ENCODE assay signal across 8 cellular contexts in genomic region chr11:61871158-61871597, GRCh38. TPM values are rescaled to one million over a fixed set of nuclear protein-coding genes. Genes with fewer than 3 reads are reported as not detected.
DNase-seq lines count a peak whose midpoint lies in the region; ATAC-seq and TF ChIP-seq lines count a peak whose summit lies in the region.

No MANE protein-coding gene starts in this region.

- H3K79me2 ChIP-seq in ACC112 (ENCODE audit: control insufficient read depth, insufficient read depth, low read length, unreplicated experiment), result no peaks in the 10 kb centered on the region

- H2BK120ac ChIP-seq in mesenchymal stem cell (ENCODE audit: low read depth, low read length), result peak overlapping the region; percentile 27

- H3K18ac ChIP-seq in mesenchymal stem cell (ENCODE audit: low read depth in 1 of 2, low read length in 2 of 2), result peak overlapping the region; percentile 16 to 57

- H3K9me3 Mint-ChIP-seq in activated CD8-positive, alpha-beta T cell treated with anti-CD3 and anti-CD28 coated beads for 36 hours, result no peaks in the 10 kb centered on the region

- no peak overlapping the region for H3K4me3 ChIP-seq in ACC112 (ENCODE audit: low read depth, low read length)
- H3K4me3 ChIP-seq in endocrine pancreas (ENCODE audit: control insufficient read depth, insufficient read depth, low read length), result no peak overlapping the region
- H3K4me3 ChIP-seq in mesenchymal stem cell (ENCODE audit: insufficient read depth in 1 of 2, low read depth in 1 of 2, low read length in 2 of 2), result peak overlapping the region in 1 of 2 experiments; percentile 62

- peak overlapping the region; percentile 59 for H4K8ac ChIP-seq in mesenchymal stem cell (ENCODE audit: low read length)

- no peak overlapping the region for H4K91ac ChIP-seq in mesenchymal stem cell (ENCODE audit: low read length)

- no peak overlapping the region for H3K27ac Mint-ChIP-seq in activated CD8-positive, alpha-beta T cell treated with anti-CD3 and anti-CD28 coated beads for 36 hours

- no peak overlapping the region for H3K23ac ChIP-seq in mesenchymal stem cell (ENCODE audit: low read length in 2 of 2)

- no peak overlapping the region for H2AK5ac ChIP-seq in mesenchymal stem cell (ENCODE audit: low read length, severe bottlenecking)

- H3K79me1 ChIP-seq in mesenchymal stem cell (replicated peaks; ENCODE audit: low read length, poor library complexity, severe bottlenecking), result no peaks in the 10 kb centered on the region

- no peaks in the 10 kb centered on the region for H3K27me3 ChIP-seq in ACC112 (ENCODE audit: insufficient read depth, low read length)
- H3K27me3 ChIP-seq in endocrine pancreas (ENCODE audit: control insufficient read depth, insufficient read depth, low read length), result no peaks in the 10 kb centered on the region
- no peaks in the 10 kb centered on the region for H3K27me3 ChIP-seq in mesenchymal stem cell (ENCODE audit: control insufficient read depth in 1 of 2, insufficient read depth in 1 of 2, low read length in 2 of 2)

- ATAC-seq in GM18907 (IDR thresholded peaks at IDR 0.05; ENCODE audit: unreplicated experiment) (peak; percentile 83), HG03571 (IDR thresholded peaks at IDR 0.05; ENCODE audit: unreplicated experiment) (peak; percentile 60)
- peak; percentile 97 for ATAC-seq in activated CD8-positive, alpha-beta T cell treated with anti-CD3 and anti-CD28 coated beads for 36 hours

- H3K4me1 ChIP-seq in ACC112 (ENCODE audit: control insufficient read depth, insufficient read depth, low read length, unreplicated experiment) (peaks cover 19% of the 10 kb centered on the region), endocrine pancreas (ENCODE audit: control insufficient read depth, insufficient read depth, low read length) (no peaks in the 10 kb centered on the region), mesenchymal stem cell (ENCODE audit: control insufficient read depth, insufficient read depth, low read depth, low read length) (peaks cover 9% of the 10 kb centered on the region)

- H3K9me3 ChIP-seq in endocrine pancreas (ENCODE audit: control insufficient read depth, low read length) (no peaks in the 10 kb centered on the region), mesenchymal stem cell (ENCODE audit: control insufficient read depth, low read length) (no peaks in the 10 kb centered on the region)

- CTCF ChIA-PET in activated CD8-positive, alpha-beta T cell treated with anti-CD3 and anti-CD28 coated beads for 36 hours (lab: Charles Lee), result interaction anchor here (0.7 to 4.6 kb wide), 20 partner anchors 9 to 342 kb away, joined by 3 to 51 read pairs (median 4); partner anchors contain the start of genes BEST1 and FADS3

- no peak overlapping the region for H3K14ac ChIP-seq in mesenchymal stem cell (ENCODE audit: low read length in 2 of 2)

- DNase-seq in NCI-H82 treated with DMSO at 0.1 percent for 48 hours (lab: John Stamatoyannopoulos, UW; ENCODE audit: unreplicated experiment) (peak; percentile 58), mesenchymal stem cell (peak; percentile 83)
- peak; percentile 80 for DNase-seq in activated CD8-positive, alpha-beta T cell treated with anti-CD3 and anti-CD28 coated beads for 36 hours
- peak; percentile 33 for DNase-seq in stimulated activated CD8-positive, alpha-beta memory T cell treated with anti-CD3 and anti-CD28 coated beads, Interleukin-15, amount 100 ng/mL, for 24 hours (ENCODE audit: low read depth)

- peak overlapping the region; percentile 9 to 13 for H3K4ac ChIP-seq in mesenchymal stem cell (ENCODE audit: low read depth in 1 of 2, low read length in 2 of 2)

- intact Hi-C loops in activated CD8-positive, alpha-beta T cell treated with anti-CD3 and anti-CD28 coated beads for 36 hours (cut with micrococcal nuclease), result no loop called here

- H3K4me2 ChIP-seq in mesenchymal stem cell (ENCODE audit: low read length, poor library complexity, severe bottlenecking), result peak overlapping the region; percentile 13

- H2AFZ ChIP-seq in ACC112 (ENCODE audit: low read length, unreplicated experiment) (peak overlapping the region; percentile 13), mesenchymal stem cell (ENCODE audit: low read depth, low read length) (peak overlapping the region; percentile 33)

- H3K27ac ChIP-seq in ACC112 (ENCODE audit: low read depth, low read length), result peak overlapping the region; percentile 40; the same call in 1 of the 2 replicates
- H3K27ac ChIP-seq in mesenchymal stem cell (ENCODE audit: low read length, poor library complexity, severe bottlenecking), result no peak overlapping the region

- 2% methylated on average over 24 of the region's 24 CpGs for WGBS in mesenchymal stem cell

- no peaks in the 10 kb centered on the region for H3K27me3 Mint-ChIP-seq in activated CD8-positive, alpha-beta T cell treated with anti-CD3 and anti-CD28 coated beads for 36 hours

- H2BK15ac ChIP-seq in mesenchymal stem cell (ENCODE audit: low read depth, poor library complexity, severe bottlenecking), result no peak overlapping the region

- no peak overlapping the region for H2BK12ac ChIP-seq in mesenchymal stem cell (ENCODE audit: low read length in 2 of 2)

- peaks cover 2% of the 10 kb centered on the region for H3K4me1 Mint-ChIP-seq in activated CD8-positive, alpha-beta T cell treated with anti-CD3 and anti-CD28 coated beads for 36 hours (ENCODE audit: low read depth)

- H2BK5ac ChIP-seq in mesenchymal stem cell (ENCODE audit: low read depth, low read length, poor library complexity, severe bottlenecking), result no peak overlapping the region

- H3K36me3 Mint-ChIP-seq in activated CD8-positive, alpha-beta T cell treated with anti-CD3 and anti-CD28 coated beads for 36 hours (ENCODE audit: low read depth), result no peaks in the 10 kb centered on the region

- H3K4me3 Mint-ChIP-seq in activated CD8-positive, alpha-beta T cell treated with anti-CD3 and anti-CD28 coated beads for 36 hours, result peak overlapping the region; percentile 48

- TF ChIP-seq CTCF in activated CD8-positive, alpha-beta T cell treated with anti-CD3 and anti-CD28 coated beads for 36 hours (IDR thresholded peaks at IDR 0.05), result peak; percentile 95

- peak overlapping the region; percentile 40 for H3K9ac ChIP-seq in endocrine pancreas (ENCODE audit: control insufficient read depth, insufficient read depth, low read length)
- H3K9ac ChIP-seq in mesenchymal stem cell (ENCODE audit: low read length), result peak overlapping the region; percentile 71

- POLR2A ChIA-PET in activated CD8-positive, alpha-beta T cell treated with anti-CD3 and anti-CD28 coated beads for 36 hours (lab: Charles Lee), result interaction anchor here (0.8 to 1.5 kb wide), 4 partner anchors 20 to 261 kb away, joined by 3 to 5 read pairs (median 4); partner anchors contain the start of gene FADS3

- H3K36me3 ChIP-seq in ACC112 (ENCODE audit: insufficient read depth, low read length), result no peaks in the 10 kb centered on the region
- H3K36me3 ChIP-seq in endocrine pancreas (ENCODE audit: control insufficient read depth, insufficient read depth, low read length), result no peaks in the 10 kb centered on the region
- peaks cover 9 to 21% of the 10 kb centered on the region in 2 experiments for H3K36me3 ChIP-seq in mesenchymal stem cell (ENCODE audit: control insufficient read depth in 1 of 2, insufficient read depth in 2 of 2, low read depth in 1 of 2, low read length in 2 of 2)

RNA-seq across cellular contexts. Expression of gene FADS3, which starts 20.2 kb away (rescaled TPM):
- total RNA-seq in activated CD8-positive, alpha-beta T cell treated with anti-CD3 and anti-CD28 coated beads for 36 hours, result 10 to 100 TPM; 10.3 to 13.9 TPM
- polyA plus RNA-seq in mesenchymal stem cell (2013, experiment 1 of 2), result 65.4 TPM
- 66.5 TPM for polyA plus RNA-seq in mesenchymal stem cell (2013, experiment 2 of 2)

RNA-seq across cellular contexts. Expression of gene FADS2, which starts 43.1 kb away (rescaled TPM):
- 100 to 1,000 TPM; 131 to 134 TPM for total RNA-seq in activated CD8-positive, alpha-beta T cell treated with anti-CD3 and anti-CD28 coated beads for 36 hours
- polyA plus RNA-seq in mesenchymal stem cell (2013, experiment 1 of 2), result 1,185 TPM
- 1,187 TPM for polyA plus RNA-seq in mesenchymal stem cell (2013, experiment 2 of 2)

RNA-seq across cellular contexts. Expression of gene RAB3IL1, which starts 46.2 kb away (rescaled TPM):
- total RNA-seq in activated CD8-positive, alpha-beta T cell treated with anti-CD3 and anti-CD28 coated beads for 36 hours, result not detected
- polyA plus RNA-seq in mesenchymal stem cell (2013, experiment 1 of 2), result 10.9 TPM
- polyA plus RNA-seq in mesenchymal stem cell (2013, experiment 2 of 2), result 10.4 TPM

RNA-seq across cellular contexts. Expression of gene FADS1, which starts 54.4 kb away (rescaled TPM):
- 10 to 100 TPM; 33.9 to 34.4 TPM for total RNA-seq in activated CD8-positive, alpha-beta T cell treated with anti-CD3 and anti-CD28 coated beads for 36 hours
- polyA plus RNA-seq in mesenchymal stem cell (2013, experiment 1 of 2), result 262 TPM
- polyA plus RNA-seq in mesenchymal stem cell (2013, experiment 2 of 2), result 260 TPM

Comparison
In these comparisons a context has a peak if more than half of its experiments do, and no peak if none do; other contexts are left out.
1. DNase-seq: peak in every context shown above with its lines; median percentile 83 in mesenchymal stem cell; 80 in activated CD8-positive, alpha-beta T cell treated with anti-CD3 and anti-CD28 coated beads for 36 hours; 58 in NCI-H82 treated with DMSO at 0.1 percent for 48 hours; 33 in stimulated activated CD8-positive, alpha-beta memory T cell treated with anti-CD3 and anti-CD28 coated beads, Interleukin-15, amount 100 ng/mL, for 24 hours.